Comparison of ENCODE assay signal across 16 cellular contexts in genomic region chr3:177525987-177526712, GRCh38.
A peak's percentile ranks its signal among the peaks of the same experiment; 100 is the strongest.
DNase-seq lines count a peak whose midpoint lies in the region; ATAC-seq, FAIRE-seq and TF ChIP-seq lines count a peak whose summit lies in the region.
"Had no signal": no experiment of that assay in that cellular context is flagged by ENCODE, and none has a peak within 500 bp of the region (broad histone marks: within the 10 kb centered on the region; RNA-seq: fewer than 3 reads in every experiment).

No MANE protein-coding gene starts in this region.

- no peak for ATAC-seq in stimulated activated memory B cell treated with anti-CD40 and anti-IgM and Interleukin-4, amounts not matched to agents 10 μg/mL and 1 μg/mL and 100 μg/mL, for 72 hours
- no peak for ATAC-seq in GM21619 (IDR thresholded peaks at IDR 0.05; ENCODE audit: unreplicated experiment)
- ATAC-seq in GM21786 (IDR thresholded peaks at IDR 0.05; ENCODE audit: unreplicated experiment): no peak
- ATAC-seq: activated T-cell treated with anti-CD3 and anti-CD28 coated beads, Interleukin-2, amount 50 U/mL, for 4 hours had no signal

- peaks cover 25% of the 10 kb centered on the region for H3K4me1 Mint-ChIP-seq in stimulated activated memory B cell treated with anti-CD40 and anti-IgM and Interleukin-4, amounts not matched to agents 10 μg/mL and 1 μg/mL and 100 μg/mL, for 72 hours

- H3K27me3 Mint-ChIP-seq in stimulated activated memory B cell treated with anti-CD40 and anti-IgM and Interleukin-4, amounts not matched to agents 10 μg/mL and 1 μg/mL and 100 μg/mL, for 72 hours: no peaks in the 10 kb centered on the region
- H3K27me3 Mint-ChIP-seq: B cell had no signal

- no peak for TF ChIP-seq CTCF in fibroblast of pulmonary artery (IDR thresholded peaks at IDR 0.05; ENCODE audit: low read length, missing control alignments)

- no peaks in the 10 kb centered on the region for H3K36me3 Mint-ChIP-seq in stimulated activated memory B cell treated with anti-CD40 and anti-IgM and Interleukin-4, amounts not matched to agents 10 μg/mL and 1 μg/mL and 100 μg/mL, for 72 hours

- no peak overlapping the region for H3K4me3 ChIP-seq in fibroblast of pulmonary artery (replicated peaks; ENCODE audit: low read depth, low read length)
- H3K4me3 ChIP-seq: gastrocnemius medialis, skin epidermis had no signal

- FAIRE-seq in RCC 7860 (lab: Jason Lieb, UNC): peak; percentile 87

- peaks cover 2% of the 10 kb centered on the region for H3K9me3 Mint-ChIP-seq in stimulated activated memory B cell treated with anti-CD40 and anti-IgM and Interleukin-4, amounts not matched to agents 10 μg/mL and 1 μg/mL and 100 μg/mL, for 72 hours
- H3K9me3 Mint-ChIP-seq: activated T-cell treated with anti-CD3 and anti-CD28 coated beads, Interleukin-2, amount 50 U/mL, for 4 hours had no signal

- DNase-seq in NCI-H748 (lab: John Stamatoyannopoulos, UW; ENCODE audit: unreplicated experiment): peak; percentile 9
- DNase-seq in NCI-H748 treated with DMSO at 0.1 percent for 48 hours (lab: John Stamatoyannopoulos, UW): no peak
- DNase-seq in RCC 7860 (ENCODE audit: low spot score): peak; percentile 83
- peak; percentile 29 for DNase-seq in fibroblast of pulmonary artery (ENCODE audit: low read depth)
- no peak for DNase-seq in DMS 273 treated with DMSO at 0.1 percent for 48 hours (lab: John Stamatoyannopoulos, UW)
- DNase-seq: activated T-cell treated with anti-CD3 and anti-CD28 coated beads, Interleukin-2, amount 50 U/mL, for 4 hours; gastrocnemius medialis; mesenchymal stem cell; NCI-H526; stimulated activated CD8-positive, alpha-beta memory T cell treated with anti-CD3 and anti-CD28 coated beads, Interleukin-4, amount 100 ng/mL, for 48 hours; T-helper 2 cell had no signal

- H3K4me3 Mint-ChIP-seq in stimulated activated memory B cell treated with anti-CD40 and anti-IgM and Interleukin-4, amounts not matched to agents 10 μg/mL and 1 μg/mL and 100 μg/mL, for 72 hours: no peak overlapping the region
- H3K4me3 Mint-ChIP-seq: activated T-cell treated with anti-CD3 and anti-CD28 coated beads, Interleukin-2, amount 50 U/mL, for 4 hours; B cell had no signal

- peak overlapping the region; percentile 11 for H3K27ac Mint-ChIP-seq in stimulated activated memory B cell treated with anti-CD40 and anti-IgM and Interleukin-4, amounts not matched to agents 10 μg/mL and 1 μg/mL and 100 μg/mL, for 72 hours
- H3K27ac Mint-ChIP-seq: B cell had no signal

Comparison
In these comparisons a context has a peak if more than half of its experiments do, and no peak if none do; other contexts are left out.
1. DNase-seq: peak in NCI-H748 (single experiment), RCC 7860 (single experiment) and fibroblast of pulmonary artery (single experiment); none in NCI-H748 treated with DMSO at 0.1 percent for 48 hours (single experiment) and DMS 273 treated with DMSO at 0.1 percent for 48 hours (single experiment).